ENCODE assay signal across 1 cellular context in genomic region chr6:112526594-112526993, GRCh38.
TF ChIP-seq lines count a peak whose summit lies in the region.

No MANE protein-coding gene starts in this region.

TF ChIP-seq in H1, 55 proteins besides CTCF, POLR2A, EP300 and RAD21:
- TF ChIP-seq ZNF274 (IDR thresholded peaks at IDR 0.05; ENCODE audit: borderline replicate concordance, extremely low read depth, low read length) (no peak), SP2 (IDR thresholded peaks at IDR 0.05; ENCODE audit: low read length) (no peak), SIN3A (conservative IDR thresholded peaks at IDR 0.05 in 1 of 2, IDR thresholded peaks at IDR 0.05 in 1 of 2; ENCODE audit: low read depth in 1 of 2, low read length in 2 of 2) (no peak), GABPA (IDR thresholded peaks at IDR 0.05; ENCODE audit: borderline replicate concordance, insufficient read depth, low read length) (no peak), HDAC6 (IDR thresholded peaks at IDR 0.05; ENCODE audit: low read depth, low read length) (no peak), MAX (IDR thresholded peaks at IDR 0.05) (no peak)
